Comparison of ENCODE assay signal across 3 cellular contexts in the genomic region with DNA sequence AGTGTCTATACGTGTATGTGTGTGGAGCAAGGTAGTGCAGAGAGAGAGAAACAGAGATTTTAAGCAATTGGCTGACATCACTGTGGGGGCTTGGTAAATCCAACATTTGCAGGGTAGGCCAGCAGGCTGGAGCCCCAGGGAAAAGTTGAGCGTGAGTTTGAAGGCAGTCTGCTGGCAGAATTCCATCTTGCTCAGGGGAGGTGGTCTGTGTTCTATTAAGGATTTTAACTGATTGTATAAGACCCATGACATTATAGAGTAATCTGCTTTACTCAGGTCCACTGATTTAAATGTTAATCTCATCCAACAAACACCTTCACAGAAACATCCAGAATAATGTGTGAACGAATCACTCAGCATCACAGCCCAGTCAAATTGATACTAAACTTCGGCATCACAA.
TF ChIP-seq lines count a peak whose summit lies in the region.

No MANE protein-coding gene starts in this region.

TF ChIP-seq in SK-N-SH, 30 proteins besides CTCF, POLR2A, EP300 and RAD21 (continued from another document and continues in another):
- TF ChIP-seq CHD2 (IDR thresholded peaks at IDR 0.05; ENCODE audit: low read length, partially characterized antibody) = peak; percentile 60
- TF ChIP-seq RXRA (IDR thresholded peaks at IDR 0.05; ENCODE audit: borderline replicate concordance, low read depth) = no peak
- TF ChIP-seq, protein P1, sequence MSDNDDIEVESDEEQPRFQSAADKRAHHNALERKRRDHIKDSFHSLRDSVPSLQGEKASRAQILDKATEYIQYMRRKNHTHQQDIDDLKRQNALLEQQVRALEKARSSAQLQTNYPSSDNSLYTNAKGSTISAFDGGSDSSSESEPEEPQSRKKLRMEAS (IDR thresholded peaks at IDR 0.05; ENCODE audit: low read depth) = no peak
- no peak for TF ChIP-seq MEF2A (IDR thresholded peaks at IDR 0.05; ENCODE audit: borderline replicate concordance, low read depth)
- 0 out of 2 replicates have a peak, but pooled peaks have one; percentile 32 for TF ChIP-seq MXI1 (IDR thresholded peaks at IDR 0.05; ENCODE audit: low read depth, low read length)
- TF ChIP-seq, protein P2, sequence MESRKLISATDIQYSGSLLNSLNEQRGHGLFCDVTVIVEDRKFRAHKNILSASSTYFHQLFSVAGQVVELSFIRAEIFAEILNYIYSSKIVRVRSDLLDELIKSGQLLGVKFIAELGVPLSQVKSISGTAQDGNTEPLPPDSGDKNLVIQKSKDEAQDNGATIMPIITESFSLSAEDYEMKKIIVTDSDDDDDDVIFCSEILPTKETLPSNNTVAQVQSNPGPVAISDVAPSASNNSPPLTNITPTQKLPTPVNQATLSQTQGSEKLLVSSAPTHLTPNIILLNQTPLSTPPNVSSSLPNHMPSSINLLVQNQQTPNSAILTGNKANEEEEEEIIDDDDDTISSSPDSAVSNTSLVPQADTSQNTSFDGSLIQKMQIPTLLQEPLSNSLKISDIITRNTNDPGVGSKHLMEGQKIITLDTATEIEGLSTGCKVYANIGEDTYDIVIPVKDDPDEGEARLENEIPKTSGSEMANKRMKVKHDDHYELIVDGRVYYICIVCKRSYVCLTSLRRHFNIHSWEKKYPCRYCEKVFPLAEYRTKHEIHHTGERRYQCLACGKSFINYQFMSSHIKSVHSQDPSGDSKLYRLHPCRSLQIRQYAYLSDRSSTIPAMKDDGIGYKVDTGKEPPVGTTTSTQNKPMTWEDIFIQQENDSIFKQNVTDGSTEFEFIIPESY (IDR thresholded peaks at IDR 0.05; ENCODE audit: borderline replicate concordance, low read depth) = no peak
- TF ChIP-seq RCOR1 (IDR thresholded peaks at IDR 0.05; ENCODE audit: low read length) = peak; percentile 67; the same call in 1 of the 2 replicates
- no peak; the same call in 1 of the 2 replicates for TF ChIP-seq SMC3 (IDR thresholded peaks at IDR 0.05; ENCODE audit: low read depth, low read length)
- no peak for TF ChIP-seq RFX5 (IDR thresholded peaks at IDR 0.05; ENCODE audit: low read length)
- peak; percentile 80 for TF ChIP-seq FOXJ3 (CRISPR knock-in tag; IDR thresholded peaks at IDR 0.05)
- no peak for TF ChIP-seq NRF1 (IDR thresholded peaks at IDR 0.05; ENCODE audit: low read depth, low read length)
- TF ChIP-seq, protein P3, sequence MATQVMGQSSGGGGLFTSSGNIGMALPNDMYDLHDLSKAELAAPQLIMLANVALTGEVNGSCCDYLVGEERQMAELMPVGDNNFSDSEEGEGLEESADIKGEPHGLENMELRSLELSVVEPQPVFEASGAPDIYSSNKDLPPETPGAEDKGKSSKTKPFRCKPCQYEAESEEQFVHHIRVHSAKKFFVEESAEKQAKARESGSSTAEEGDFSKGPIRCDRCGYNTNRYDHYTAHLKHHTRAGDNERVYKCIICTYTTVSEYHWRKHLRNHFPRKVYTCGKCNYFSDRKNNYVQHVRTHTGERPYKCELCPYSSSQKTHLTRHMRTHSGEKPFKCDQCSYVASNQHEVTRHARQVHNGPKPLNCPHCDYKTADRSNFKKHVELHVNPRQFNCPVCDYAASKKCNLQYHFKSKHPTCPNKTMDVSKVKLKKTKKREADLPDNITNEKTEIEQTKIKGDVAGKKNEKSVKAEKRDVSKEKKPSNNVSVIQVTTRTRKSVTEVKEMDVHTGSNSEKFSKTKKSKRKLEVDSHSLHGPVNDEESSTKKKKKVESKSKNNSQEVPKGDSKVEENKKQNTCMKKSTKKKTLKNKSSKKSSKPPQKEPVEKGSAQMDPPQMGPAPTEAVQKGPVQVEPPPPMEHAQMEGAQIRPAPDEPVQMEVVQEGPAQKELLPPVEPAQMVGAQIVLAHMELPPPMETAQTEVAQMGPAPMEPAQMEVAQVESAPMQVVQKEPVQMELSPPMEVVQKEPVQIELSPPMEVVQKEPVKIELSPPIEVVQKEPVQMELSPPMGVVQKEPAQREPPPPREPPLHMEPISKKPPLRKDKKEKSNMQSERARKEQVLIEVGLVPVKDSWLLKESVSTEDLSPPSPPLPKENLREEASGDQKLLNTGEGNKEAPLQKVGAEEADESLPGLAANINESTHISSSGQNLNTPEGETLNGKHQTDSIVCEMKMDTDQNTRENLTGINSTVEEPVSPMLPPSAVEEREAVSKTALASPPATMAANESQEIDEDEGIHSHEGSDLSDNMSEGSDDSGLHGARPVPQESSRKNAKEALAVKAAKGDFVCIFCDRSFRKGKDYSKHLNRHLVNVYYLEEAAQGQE (IDR thresholded peaks at IDR 0.05; ENCODE audit: low read depth, low read length) = no peak
- TF ChIP-seq SIN3A (IDR thresholded peaks at IDR 0.05; ENCODE audit: borderline replicate concordance, low read depth, low read length) = no peak
- TF ChIP-seq TEAD4 (IDR thresholded peaks at IDR 0.05; ENCODE audit: borderline replicate concordance, insufficient read depth) = no peak

TF ChIP-seq in SK-N-SH treated with all-trans-retinoic acid at 6 μM for 48 hours, 23 proteins besides CTCF, POLR2A, EP300 and RAD21 (continued from another document):
- TF ChIP-seq, protein P4, sequence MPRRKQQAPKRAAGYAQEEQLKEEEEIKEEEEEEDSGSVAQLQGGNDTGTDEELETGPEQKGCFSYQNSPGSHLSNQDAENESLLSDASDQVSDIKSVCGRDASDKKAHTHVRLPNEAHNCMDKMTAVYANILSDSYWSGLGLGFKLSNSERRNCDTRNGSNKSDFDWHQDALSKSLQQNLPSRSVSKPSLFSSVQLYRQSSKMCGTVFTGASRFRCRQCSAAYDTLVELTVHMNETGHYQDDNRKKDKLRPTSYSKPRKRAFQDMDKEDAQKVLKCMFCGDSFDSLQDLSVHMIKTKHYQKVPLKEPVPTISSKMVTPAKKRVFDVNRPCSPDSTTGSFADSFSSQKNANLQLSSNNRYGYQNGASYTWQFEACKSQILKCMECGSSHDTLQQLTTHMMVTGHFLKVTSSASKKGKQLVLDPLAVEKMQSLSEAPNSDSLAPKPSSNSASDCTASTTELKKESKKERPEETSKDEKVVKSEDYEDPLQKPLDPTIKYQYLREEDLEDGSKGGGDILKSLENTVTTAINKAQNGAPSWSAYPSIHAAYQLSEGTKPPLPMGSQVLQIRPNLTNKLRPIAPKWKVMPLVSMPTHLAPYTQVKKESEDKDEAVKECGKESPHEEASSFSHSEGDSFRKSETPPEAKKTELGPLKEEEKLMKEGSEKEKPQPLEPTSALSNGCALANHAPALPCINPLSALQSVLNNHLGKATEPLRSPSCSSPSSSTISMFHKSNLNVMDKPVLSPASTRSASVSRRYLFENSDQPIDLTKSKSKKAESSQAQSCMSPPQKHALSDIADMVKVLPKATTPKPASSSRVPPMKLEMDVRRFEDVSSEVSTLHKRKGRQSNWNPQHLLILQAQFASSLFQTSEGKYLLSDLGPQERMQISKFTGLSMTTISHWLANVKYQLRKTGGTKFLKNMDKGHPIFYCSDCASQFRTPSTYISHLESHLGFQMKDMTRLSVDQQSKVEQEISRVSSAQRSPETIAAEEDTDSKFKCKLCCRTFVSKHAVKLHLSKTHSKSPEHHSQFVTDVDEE (CRISPR knock-in tag; IDR thresholded peaks at IDR 0.05) = no peak
- no peak for TF ChIP-seq RARB (CRISPR knock-in tag; IDR thresholded peaks at IDR 0.05)
- TF ChIP-seq TOX (CRISPR knock-in tag; IDR thresholded peaks at IDR 0.05; ENCODE audit: borderline replicate concordance) = no peak
- TF ChIP-seq BACH2 (CRISPR knock-in tag; IDR thresholded peaks at IDR 0.05; ENCODE audit: borderline replicate concordance) = no peak
- no peak for TF ChIP-seq ZC3H10 (CRISPR knock-in tag; IDR thresholded peaks at IDR 0.05)
TF ChIP-seq in SK-N-SH treated with all-trans-retinoic acid at 6 μM for 48 hours: peak in this region for 0.

TF ChIP-seq in GM23338, 12 proteins besides CTCF, POLR2A, EP300 and RAD21 (continued from another document):
- TF ChIP-seq, protein P3 (IDR thresholded peaks at IDR 0.05; ENCODE audit: unreplicated experiment) = no peak
- no peak for TF ChIP-seq CREB1 (CRISPR knock-in tag; IDR thresholded peaks at IDR 0.05; ENCODE audit: low read depth)
- no peak for TF ChIP-seq EZH2phosphoT487 (IDR thresholded peaks at IDR 0.05; ENCODE audit: unreplicated experiment)
- TF ChIP-seq, protein P5, sequence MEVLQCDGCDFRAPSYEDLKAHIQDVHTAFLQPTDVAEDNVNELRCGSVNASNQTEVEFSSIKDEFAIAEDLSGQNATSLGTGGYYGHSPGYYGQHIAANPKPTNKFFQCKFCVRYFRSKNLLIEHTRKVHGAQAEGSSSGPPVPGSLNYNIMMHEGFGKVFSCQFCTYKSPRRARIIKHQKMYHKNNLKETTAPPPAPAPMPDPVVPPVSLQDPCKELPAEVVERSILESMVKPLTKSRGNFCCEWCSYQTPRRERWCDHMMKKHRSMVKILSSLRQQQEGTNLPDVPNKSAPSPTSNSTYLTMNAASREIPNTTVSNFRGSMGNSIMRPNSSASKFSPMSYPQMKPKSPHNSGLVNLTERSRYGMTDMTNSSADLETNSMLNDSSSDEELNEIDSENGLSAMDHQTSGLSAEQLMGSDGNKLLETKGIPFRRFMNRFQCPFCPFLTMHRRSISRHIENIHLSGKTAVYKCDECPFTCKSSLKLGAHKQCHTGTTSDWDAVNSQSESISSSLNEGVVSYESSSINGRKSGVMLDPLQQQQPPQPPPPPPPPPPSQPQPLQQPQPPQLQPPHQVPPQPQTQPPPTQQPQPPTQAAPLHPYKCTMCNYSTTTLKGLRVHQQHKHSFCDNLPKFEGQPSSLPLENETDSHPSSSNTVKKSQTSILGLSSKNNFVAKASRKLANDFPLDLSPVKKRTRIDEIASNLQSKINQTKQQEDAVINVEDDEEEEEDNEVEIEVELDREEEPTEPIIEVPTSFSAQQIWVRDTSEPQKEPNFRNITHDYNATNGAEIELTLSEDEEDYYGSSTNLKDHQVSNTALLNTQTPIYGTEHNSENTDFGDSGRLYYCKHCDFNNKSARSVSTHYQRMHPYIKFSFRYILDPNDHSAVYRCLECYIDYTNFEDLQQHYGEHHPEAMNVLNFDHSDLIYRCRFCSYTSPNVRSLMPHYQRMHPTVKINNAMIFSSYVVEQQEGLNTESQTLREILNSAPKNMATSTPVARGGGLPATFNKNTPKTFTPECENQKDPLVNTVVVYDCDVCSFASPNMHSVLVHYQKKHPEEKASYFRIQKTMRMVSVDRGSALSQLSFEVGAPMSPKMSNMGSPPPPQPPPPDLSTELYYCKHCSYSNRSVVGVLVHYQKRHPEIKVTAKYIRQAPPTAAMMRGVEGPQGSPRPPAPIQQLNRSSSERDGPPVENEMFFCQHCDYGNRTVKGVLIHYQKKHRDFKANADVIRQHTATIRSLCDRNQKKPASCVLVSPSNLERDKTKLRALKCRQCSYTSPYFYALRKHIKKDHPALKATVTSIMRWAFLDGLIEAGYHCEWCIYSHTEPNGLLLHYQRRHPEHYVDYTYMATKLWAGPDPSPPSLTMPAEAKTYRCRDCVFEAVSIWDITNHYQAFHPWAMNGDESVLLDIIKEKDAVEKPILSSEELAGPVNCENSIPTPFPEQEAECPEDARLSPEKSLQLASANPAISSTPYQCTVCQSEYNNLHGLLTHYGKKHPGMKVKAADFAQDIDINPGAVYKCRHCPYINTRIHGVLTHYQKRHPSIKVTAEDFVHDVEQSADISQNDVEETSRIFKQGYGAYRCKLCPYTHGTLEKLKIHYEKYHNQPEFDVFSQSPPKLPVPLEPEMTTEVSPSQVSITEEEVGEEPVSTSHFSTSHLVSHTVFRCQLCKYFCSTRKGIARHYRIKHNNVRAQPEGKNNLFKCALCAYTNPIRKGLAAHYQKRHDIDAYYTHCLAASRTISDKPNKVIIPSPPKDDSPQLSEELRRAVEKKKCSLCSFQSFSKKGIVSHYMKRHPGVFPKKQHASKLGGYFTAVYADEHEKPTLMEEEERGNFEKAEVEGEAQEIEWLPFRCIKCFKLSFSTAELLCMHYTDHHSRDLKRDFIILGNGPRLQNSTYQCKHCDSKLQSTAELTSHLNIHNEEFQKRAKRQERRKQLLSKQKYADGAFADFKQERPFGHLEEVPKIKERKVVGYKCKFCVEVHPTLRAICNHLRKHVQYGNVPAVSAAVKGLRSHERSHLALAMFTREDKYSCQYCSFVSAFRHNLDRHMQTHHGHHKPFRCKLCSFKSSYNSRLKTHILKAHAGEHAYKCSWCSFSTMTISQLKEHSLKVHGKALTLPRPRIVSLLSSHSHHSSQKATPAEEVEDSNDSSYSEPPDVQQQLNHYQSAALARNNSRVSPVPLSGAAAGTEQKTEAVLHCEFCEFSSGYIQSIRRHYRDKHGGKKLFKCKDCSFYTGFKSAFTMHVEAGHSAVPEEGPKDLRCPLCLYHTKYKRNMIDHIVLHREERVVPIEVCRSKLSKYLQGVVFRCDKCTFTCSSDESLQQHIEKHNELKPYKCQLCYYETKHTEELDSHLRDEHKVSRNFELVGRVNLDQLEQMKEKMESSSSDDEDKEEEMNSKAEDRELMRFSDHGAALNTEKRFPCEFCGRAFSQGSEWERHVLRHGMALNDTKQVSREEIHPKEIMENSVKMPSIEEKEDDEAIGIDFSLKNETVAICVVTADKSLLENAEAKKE (CRISPR knock-in tag; IDR thresholded peaks at IDR 0.05) = no peak
- TF ChIP-seq, protein P6, sequence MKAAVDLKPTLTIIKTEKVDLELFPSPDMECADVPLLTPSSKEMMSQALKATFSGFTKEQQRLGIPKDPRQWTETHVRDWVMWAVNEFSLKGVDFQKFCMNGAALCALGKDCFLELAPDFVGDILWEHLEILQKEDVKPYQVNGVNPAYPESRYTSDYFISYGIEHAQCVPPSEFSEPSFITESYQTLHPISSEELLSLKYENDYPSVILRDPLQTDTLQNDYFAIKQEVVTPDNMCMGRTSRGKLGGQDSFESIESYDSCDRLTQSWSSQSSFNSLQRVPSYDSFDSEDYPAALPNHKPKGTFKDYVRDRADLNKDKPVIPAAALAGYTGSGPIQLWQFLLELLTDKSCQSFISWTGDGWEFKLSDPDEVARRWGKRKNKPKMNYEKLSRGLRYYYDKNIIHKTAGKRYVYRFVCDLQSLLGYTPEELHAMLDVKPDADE (IDR thresholded peaks at IDR 0.05) = no peak
- TF ChIP-seq EZH2 (IDR thresholded peaks at IDR 0.05; ENCODE audit: low read depth, unreplicated experiment) = no peak
- no peak for TF ChIP-seq JUNB (IDR thresholded peaks at IDR 0.05; ENCODE audit: unreplicated experiment)
- no peak for TF ChIP-seq POLR2AphosphoS5 (IDR thresholded peaks at IDR 0.05; ENCODE audit: low read depth)
- TF ChIP-seq ZNF114 (CRISPR knock-in tag; IDR thresholded peaks at IDR 0.05) = no peak
- no peak for TF ChIP-seq ZNF331 (CRISPR knock-in tag; IDR thresholded peaks at IDR 0.05; ENCODE audit: low read depth)
TF ChIP-seq in GM23338: peak in this region for 0.
